ENCODE assay signal across 11 cellular contexts in genomic region chr11:3168742-3169234, GRCh38. TPM values are rescaled to one million over a fixed set of nuclear protein-coding genes. Genes with fewer than 3 reads are reported as not detected.
A peak's percentile ranks its signal among the peaks of the same experiment; 100 is the strongest.
DNase-seq lines count a peak whose midpoint lies in the region; ATAC-seq, FAIRE-seq and TF ChIP-seq lines count a peak whose summit lies in the region.
"Not testable (repeated sequence)": the region's sequence is repeated elsewhere in the genome, so short reads cannot be mapped to it uniquely, and the experiment has no call there.
"Had no signal": no experiment of that assay in that cellular context is flagged by ENCODE, and none has a peak within 500 bp of the region (broad histone marks: within the 10 kb centered on the region; RNA-seq: fewer than 3 reads in every experiment).

No MANE protein-coding gene starts in this region.

- intact Hi-C loops in HCT116 (cut with micrococcal nuclease), result loop anchor here (1.0 kb wide), 1 partner anchor 49 kb away; no protein-coding TSS in a partner anchor
- intact Hi-C loops in MCF 10A (cut with micrococcal nuclease), result loop anchor here (5.0 kb wide), 1 partner anchor 46 kb away; no protein-coding TSS in a partner anchor

- no CpG with 5 or more reads among the region's 16 CpGs for WGBS in neuronal stem cell (ENCODE audit: extremely low coverage in 2 of 2, insufficient read length in 2 of 2, insufficient replicate concordance in 1 of 2), 2 donors

- not testable (repeated sequence) for FAIRE-seq in keratinocyte (lab: Jason Lieb, UNC)

- H3K27ac ChIP-seq in ACC112 (ENCODE audit: low read depth, low read length), result peak overlapping the region; percentile 42; the same call in 1 of the 2 replicates
- peak overlapping the region; percentile 43; the same call in 1 of the 2 replicates for H3K27ac ChIP-seq in HCT116 (ENCODE audit: low read depth, low read length)
- not testable (repeated sequence) for H3K27ac ChIP-seq in keratinocyte (ENCODE audit: control insufficient read depth, insufficient read depth, low read length); neuronal stem cell (replicated peaks; ENCODE audit: low read length)

- H3K4ac ChIP-seq in neuronal stem cell (ENCODE audit: low read length), result not testable (repeated sequence)

- not testable (repeated sequence) for H3K36me3 Mint-ChIP-seq in MCF 10A (ENCODE audit: insufficient read depth, unreplicated experiment); stimulated activated naive CD8-positive, alpha-beta T cell treated with anti-CD3 and anti-CD28 coated beads, Interleukin-15, Interleukin-2, amounts not matched to agents 100 ng/mL and 50 ng/mL, for 24 hours (ENCODE audit: low read depth)

- BruUV-seq in HCT116 (replicated peaks; lab: Mats Ljungman, UMichigan); MCF 10A (replicated peaks; lab: Mats Ljungman, UMichigan): not testable (repeated sequence)

- not testable (repeated sequence) for H2BK120ac ChIP-seq in neuronal stem cell (ENCODE audit: low read depth, low read length)

- dilution Hi-C loops in keratinocyte (cut with MboI; ENCODE audit: extremely low pct_ligation_motif_present, low sequenced_read_pairs), result not testable (repeated sequence)

- ATAC-seq in HCT116, result not testable (repeated sequence)

- CTCF ChIA-PET in HCT116 (lab: Charles Lee) (interaction anchor here (1.0 kb wide), 1 partner anchor 27 kb away, joined by 3 read pairs; no protein-coding TSS in a partner anchor), MCF 10A (lab: Yijun Ruan, JAX) (interaction anchor here (1.0 kb wide), 1 partner anchor 40 kb away, joined by 3 read pairs; no protein-coding TSS in a partner anchor)

- H3K9me2 ChIP-seq in HCT116 (ENCODE audit: insufficient read depth), result not testable (repeated sequence)

- not testable (repeated sequence) for H3K9me3 ChIP-seq in HCT116 (ENCODE audit: control insufficient read depth in 1 of 2, insufficient read depth in 1 of 2, low read depth in 1 of 2, low read length in 2 of 2); keratinocyte (ENCODE audit: control insufficient read depth, low read depth, low read length); neuronal stem cell (replicated peaks in 1 of 2; ENCODE audit: control insufficient read depth in 2 of 2, insufficient read depth in 1 of 2, low read depth in 1 of 2, low read length in 2 of 2)

- peak overlapping the region; percentile 50 for H2AK5ac ChIP-seq in neuronal stem cell (ENCODE audit: low read depth, low read length)

- POLR2A ChIA-PET in HCT116 (lab: Charles Lee), result not testable (repeated sequence)
- POLR2A ChIA-PET in MCF 10A (lab: Yijun Ruan, JAX), result interaction anchor here (0.7 to 1.1 kb wide), 2 partner anchors 27 to 768 kb away, joined by 3 read pairs; partner anchors contain the start of gene TSSC4

- not testable (repeated sequence) for H3K27me3 ChIP-seq in ACC112 (ENCODE audit: insufficient read depth, low read length); HCT116 (ENCODE audit: insufficient read depth, low read length)
- peaks cover 58% of the 10 kb centered on the region for H3K27me3 ChIP-seq in keratinocyte (ENCODE audit: control insufficient read depth, extremely low read depth, insufficient read depth, low read length)
- H3K27me3 ChIP-seq in neuronal stem cell (ENCODE audit: control insufficient read depth in 3 of 3, insufficient read depth in 3 of 3, low read depth in 1 of 3, low read length in 3 of 3), result peaks cover 0 to 60% (median 4%) of the 10 kb centered on the region in 3 experiments

- not testable (repeated sequence) for H4K20me1 ChIP-seq in HCT116 (ENCODE audit: insufficient read depth); keratinocyte (ENCODE audit: control insufficient read depth, extremely low read depth, insufficient read depth, low read length)

- H4K8ac ChIP-seq in neuronal stem cell (ENCODE audit: low read depth, low read length), result not testable (repeated sequence)

- H3K4me3 Mint-ChIP-seq in MCF 10A (ENCODE audit: unreplicated experiment), result peak overlapping the region; percentile 7
- H3K4me3 Mint-ChIP-seq in stimulated activated naive CD8-positive, alpha-beta T cell treated with anti-CD3 and anti-CD28 coated beads, Interleukin-15, Interleukin-2, amounts not matched to agents 100 ng/mL and 50 ng/mL, for 24 hours, result peak overlapping the region; percentile 73

- H3K79me1 ChIP-seq in neuronal stem cell (ENCODE audit: low read depth, low read length), result not testable (repeated sequence)

- TF ChIP-seq POLR2A in HCT116 (IDR thresholded peaks at IDR 0.05; ENCODE audit: borderline replicate concordance, extremely low read depth, insufficient read depth, insufficient read length), result not testable (repeated sequence)

- H2AFZ ChIP-seq in ACC112 (ENCODE audit: low read length, unreplicated experiment) (peak overlapping the region; percentile 76), neuronal stem cell (ENCODE audit: low read length) (peak overlapping the region; percentile 92)
- not testable (repeated sequence) for H2AFZ ChIP-seq in HCT116 (ENCODE audit: low read depth, low read length, poor library complexity, severe bottlenecking); keratinocyte (ENCODE audit: control insufficient read depth, low read length)

- H3K27me3 Mint-ChIP-seq in MCF 10A (ENCODE audit: insufficient read depth, unreplicated experiment), result not testable (repeated sequence)
- H3K27me3 Mint-ChIP-seq in stimulated activated naive CD8-positive, alpha-beta T cell treated with anti-CD3 and anti-CD28 coated beads, Interleukin-15, Interleukin-2, amounts not matched to agents 100 ng/mL and 50 ng/mL, for 24 hours, result peaks cover 22% of the 10 kb centered on the region

- DNase-seq in HCT116 (ENCODE audit: low read depth, low spot score); MCF 10A (ENCODE audit: unreplicated experiment); fibroblast of pulmonary artery (ENCODE audit: low read depth); keratinocyte (ENCODE audit: low read depth, low spot score); neuronal stem cell (ENCODE audit: low spot score): not testable (repeated sequence)

- not testable (repeated sequence) for H2BK12ac ChIP-seq in neuronal stem cell (ENCODE audit: low read length)

- H3K4me1 ChIP-seq in ACC112 (ENCODE audit: control insufficient read depth, insufficient read depth, low read length, unreplicated experiment) (peaks cover 17% of the 10 kb centered on the region), HCT116 (ENCODE audit: control insufficient read depth in 1 of 2, insufficient read depth in 2 of 2, low read length in 2 of 2) (peaks cover 19 to 31% of the 10 kb centered on the region in 2 experiments; a peak in 3 of 4 replicates), keratinocyte (ENCODE audit: control insufficient read depth, extremely low read depth, insufficient read depth, low read length) (peaks cover 21% of the 10 kb centered on the region), neuronal stem cell (ENCODE audit: control insufficient read depth in 2 of 2, insufficient read depth in 1 of 2, low read depth in 1 of 2, low read length in 2 of 2) (peaks cover 14 to 21% of the 10 kb centered on the region in 2 donors)

- not testable (repeated sequence) for TF ChIP-seq RAD21 in HCT116 (IDR thresholded peaks at IDR 0.05; ENCODE audit: low read depth)

- H3K23ac ChIP-seq in neuronal stem cell (ENCODE audit: low read depth, low read length, poor library complexity), result not testable (repeated sequence)

- H3K14ac ChIP-seq in neuronal stem cell (ENCODE audit: low read length), result not testable (repeated sequence)

- H2BK15ac ChIP-seq in neuronal stem cell (ENCODE audit: low read length), result peak overlapping the region; percentile 87

- H3K27ac Mint-ChIP-seq in MCF 10A (ENCODE audit: low read depth, unreplicated experiment), result not testable (repeated sequence)
- peak overlapping the region; percentile 31 for H3K27ac Mint-ChIP-seq in stimulated activated naive CD8-positive, alpha-beta T cell treated with anti-CD3 and anti-CD28 coated beads, Interleukin-15, Interleukin-2, amounts not matched to agents 100 ng/mL and 50 ng/mL, for 24 hours

- not testable (repeated sequence) for H2BK5ac ChIP-seq in neuronal stem cell (ENCODE audit: low read length)

- H4K91ac ChIP-seq in neuronal stem cell (ENCODE audit: low read depth, low read length, poor library complexity), result not testable (repeated sequence)

- H3K36me3 ChIP-seq in ACC112 (ENCODE audit: insufficient read depth, low read length); HCT116 (ENCODE audit: control insufficient read depth in 1 of 2, insufficient read depth in 2 of 2, low read length in 2 of 2); keratinocyte (ENCODE audit: control insufficient read depth in 2 of 2, extremely low read depth in 1 of 2, insufficient read depth in 2 of 2, low read length in 2 of 2); neuronal stem cell (replicated peaks in 1 of 2; ENCODE audit: control insufficient read depth in 2 of 2, insufficient read depth in 2 of 2, low read length in 2 of 2): not testable (repeated sequence)

- TF ChIP-seq CTCF in HCT116 (IDR thresholded peaks at IDR 0.05 in 2 of 3, conservative IDR thresholded peaks at IDR 0.05 in 1 of 3; ENCODE audit: borderline replicate concordance in 1 of 3, insufficient read depth in 1 of 3, low read depth in 2 of 3, low read length in 2 of 3); WI38 (IDR thresholded peaks at IDR 0.05; ENCODE audit: low read depth, low read length); MCF 10A (IDR thresholded peaks at IDR 0.05; ENCODE audit: unreplicated experiment); fibroblast of pulmonary artery (IDR thresholded peaks at IDR 0.05; ENCODE audit: low read length, missing control alignments); keratinocyte (optimal IDR thresholded peaks at IDR 0.05 in 1 of 3, IDR thresholded peaks at IDR 0.05 in 1 of 3, conservative IDR thresholded peaks at IDR 0.05 in 1 of 3; ENCODE audit: extremely low read depth in 1 of 3, insufficient read depth in 2 of 3, low read length in 3 of 3): not testable (repeated sequence)

- peak overlapping the region; percentile 72 for H3K4me3 ChIP-seq in ACC112 (ENCODE audit: low read depth, low read length)
- peak overlapping the region; percentile 34 to 56 for H3K4me3 ChIP-seq in HCT116 (replicated peaks in 1 of 2; ENCODE audit: low read depth in 1 of 2, low read length in 2 of 2)
- peak overlapping the region; percentile 57 for H3K4me3 ChIP-seq in WI38 (ENCODE audit: low read depth, low read length)
- H3K4me3 ChIP-seq in fibroblast of pulmonary artery (replicated peaks; ENCODE audit: low read depth, low read length), result peak overlapping the region; percentile 46
- H3K4me3 ChIP-seq in keratinocyte (ENCODE audit: control insufficient read depth in 2 of 3, extremely low read depth in 1 of 3, insufficient read depth in 2 of 3, low read depth in 1 of 3, low read length in 3 of 3), result not testable (repeated sequence)
- H3K4me3 ChIP-seq in neuronal stem cell (ENCODE audit: low read length in 2 of 2), result peak overlapping the region in 1 of 2 donors; percentile 9

- not testable (repeated sequence) for H3K18ac ChIP-seq in neuronal stem cell (ENCODE audit: low read length)

- H3K4me2 ChIP-seq in HCT116 (ENCODE audit: low read length) (peak overlapping the region; percentile 90), keratinocyte (ENCODE audit: control insufficient read depth, extremely low read depth, insufficient read depth, low read depth, low read length) (peak overlapping the region; percentile 77)
- H3K4me2 ChIP-seq in neuronal stem cell (ENCODE audit: insufficient read depth, low read length, poor library complexity, severe bottlenecking), result not testable (repeated sequence)

- peak overlapping the region; percentile 43 for H3K9ac ChIP-seq in HCT116 (ENCODE audit: low read length)
- not testable (repeated sequence) for H3K9ac ChIP-seq in keratinocyte (ENCODE audit: control insufficient read depth, extremely low read depth, insufficient read depth, low read length)
- H3K9ac ChIP-seq in neuronal stem cell (ENCODE audit: low read depth, low read length, poor library complexity), result peak overlapping the region; percentile 72

- H3K9me1 ChIP-seq in keratinocyte (ENCODE audit: control insufficient read depth, extremely low read depth, insufficient read depth, low read length), result not testable (repeated sequence)

- peaks cover 11% of the 10 kb centered on the region for H3K4me1 Mint-ChIP-seq in MCF 10A (ENCODE audit: insufficient read depth, unreplicated experiment)
- peaks cover 26% of the 10 kb centered on the region for H3K4me1 Mint-ChIP-seq in stimulated activated naive CD8-positive, alpha-beta T cell treated with anti-CD3 and anti-CD28 coated beads, Interleukin-15, Interleukin-2, amounts not matched to agents 100 ng/mL and 50 ng/mL, for 24 hours (ENCODE audit: low read depth)

- peaks cover 11% of the 10 kb centered on the region for H3K79me2 ChIP-seq in ACC112 (ENCODE audit: control insufficient read depth, insufficient read depth, low read length, unreplicated experiment)
- H3K79me2 ChIP-seq in HCT116 (ENCODE audit: insufficient read depth, low read length); keratinocyte (ENCODE audit: control insufficient read depth, insufficient read depth, low read length): not testable (repeated sequence)

- RAD21 ChIA-PET in HCT116 (lab: Charles Lee; ENCODE audit: low non-redundant PET in 1 of 2, low total read pairs in 2 of 2, uncharacterized antibody in 2 of 2, unreplicated experiment in 2 of 2), result not testable (repeated sequence)

- not testable (repeated sequence) for H3K9me3 Mint-ChIP-seq in MCF 10A (ENCODE audit: unreplicated experiment); stimulated activated naive CD8-positive, alpha-beta T cell treated with anti-CD3 and anti-CD28 coated beads, Interleukin-15, Interleukin-2, amounts not matched to agents 100 ng/mL and 50 ng/mL, for 24 hours

RNA-seq across cellular contexts. Expression of gene OSBPL5, which starts 3.7 kb away (rescaled TPM):
- 44.2 TPM for total RNA-seq in HCT116 (2021; ENCODE audit: unreplicated experiment)
- polyA plus RNA-seq in HCT116 (2012), result 30.9 and 34.3 TPM in 2 replicates
- total RNA-seq in MCF 10A (2022), result 85.7 and 115 TPM in 2 replicates
- polyA plus RNA-seq in keratinocyte, result 3.0 to 4.7 TPM (median 4.4 TPM) in 3 replicates
- 4.9 TPM for polyA plus RNA-seq in keratinocyte (2011; ENCODE audit: low read depth)
- polyA plus RNA-seq in keratinocyte (2011; cell fraction: cytosol; rRNA removed), result 1.6 and 3.6 TPM in 2 replicates
- 10.1 and 15.1 TPM in 2 replicates for polyA plus RNA-seq in keratinocyte (2011; cell fraction: nucleus; rRNA removed)
- 2.5 and 8.5 TPM in 2 replicates for polyA plus RNA-seq in keratinocyte (2012; ENCODE audit: low replicate concordance)
- polyA minus RNA-seq in keratinocyte, result 7.4 to 11.6 TPM (median 8.4 TPM) in 3 replicates
- polyA minus RNA-seq in keratinocyte (2011; cell fraction: cytosol; rRNA and poly(A)+ RNA removed), result 8.8 TPM
- polyA minus RNA-seq in keratinocyte (2011; cell fraction: nucleus; rRNA and poly(A)+ RNA removed), result 9.3 and 12.6 TPM in 2 replicates
- polyA plus RNA-seq in neuronal stem cell (2013, experiment 1 of 2), result 9.5 TPM
- polyA plus RNA-seq in neuronal stem cell (2013, experiment 2 of 2), result 9.7 TPM

RNA-seq across cellular contexts. Expression of gene MRGPRG, which starts 49.8 kb away (rescaled TPM):
- total RNA-seq in HCT116 (2021; ENCODE audit: unreplicated experiment), result not detected
- not detected in 2 replicates for polyA plus RNA-seq in HCT116 (2012)
- total RNA-seq in MCF 10A (2022), result not detected in 2 replicates
- polyA plus RNA-seq in keratinocyte, result not detected in 3 replicates
- polyA plus RNA-seq in keratinocyte (2011; ENCODE audit: low read depth), result not detected
- polyA plus RNA-seq in keratinocyte (2011; cell fraction: cytosol; rRNA removed), result not detected in 2 replicates
- not detected in 2 replicates for polyA plus RNA-seq in keratinocyte (2011; cell fraction: nucleus; rRNA removed)
- not detected in 2 replicates for polyA plus RNA-seq in keratinocyte (2012; ENCODE audit: low replicate concordance)
- polyA minus RNA-seq in keratinocyte, result not detected in 3 replicates
- polyA minus RNA-seq in keratinocyte (2011; cell fraction: cytosol; rRNA and poly(A)+ RNA removed), result not detected
- polyA minus RNA-seq in keratinocyte (2011; cell fraction: nucleus; rRNA and poly(A)+ RNA removed), result not detected in 2 replicates
- not detected for polyA plus RNA-seq in neuronal stem cell (2013, experiment 1 of 2)
- polyA plus RNA-seq in neuronal stem cell (2013, experiment 2 of 2), result not detected
- total RNA-seq: A172, glomerular endothelial cell, temporal lobe had no signal
